8 cellular contexts compared by ENCODE assay signal in genomic region chr19:18848860-18849661, GRCh38. TPM values are rescaled to one million over a fixed set of nuclear protein-coding genes. Genes with fewer than 3 reads are reported as not detected.
A peak's percentile ranks its signal among the peaks of the same experiment; 100 is the strongest.
DNase-seq lines count a peak whose midpoint lies in the region; ATAC-seq and TF ChIP-seq lines count a peak whose summit lies in the region.

No MANE protein-coding gene starts in this region.

- TF ChIP-seq CTCF in Peyer's patch (IDR thresholded peaks at IDR 0.05), result no peak

- peak overlapping the region in 10 of 11 experiments; percentile 21 to 76 (median 59); a peak in 16 of 22 replicates for H3K27ac ChIP-seq in BLaER1 treated with 17β-estradiol and CSF1 and Interleukin-3, amounts not matched to agents 10 nM and 100 nM
- H3K27ac ChIP-seq in Peyer's patch (peak overlapping the region; percentile 46 to 68 (median 64)), muscle layer of duodenum (ENCODE audit: low read length) (peak overlapping the region; percentile 67)

- H3K4me2 ChIP-seq in BLaER1 treated with 17β-estradiol and CSF1 and Interleukin-3, amounts not matched to agents 10 nM and 100 nM, result peak overlapping the region; percentile 80 to 99 (median 92)

- H4K20me1 ChIP-seq in BLaER1 treated with 17β-estradiol and CSF1 and Interleukin-3, amounts not matched to agents 10 nM and 100 nM, result peaks cover 94 to 98% (median 98%) of the 10 kb centered on the region in 11 experiments

- TF ChIP-seq POLR2A in Peyer's patch (IDR thresholded peaks at IDR 0.05), result no peak

- H3K9ac ChIP-seq in BLaER1 treated with 17β-estradiol and CSF1 and Interleukin-3, amounts not matched to agents 10 nM and 100 nM, result peak overlapping the region; percentile 43 to 74 (median 61); a peak in 20 of 22 replicates
- H3K9ac ChIP-seq in endocrine pancreas (ENCODE audit: control insufficient read depth, insufficient read depth, low read length), result peak overlapping the region; percentile 31

- H3K36me3 ChIP-seq in BLaER1 treated with 17β-estradiol and CSF1 and Interleukin-3, amounts not matched to agents 10 nM and 100 nM, result peaks cover 60 to 91% (median 75%) of the 10 kb centered on the region in 11 experiments
- H3K36me3 ChIP-seq in Peyer's patch (peaks cover 0 to 56% (median 0%) of the 10 kb centered on the region in 3 donors), endocrine pancreas (ENCODE audit: control insufficient read depth, insufficient read depth, low read length) (peaks cover 9% of the 10 kb centered on the region), muscle layer of duodenum (ENCODE audit: control insufficient read depth in 1 of 2, insufficient read depth in 2 of 2, low read length in 2 of 2) (peaks cover 38 to 42% of the 10 kb centered on the region in 2 donors)

- peaks cover 60 to 72% (median 66%) of the 10 kb centered on the region in 10 experiments for H3K4me1 ChIP-seq in BLaER1 treated with 17β-estradiol and CSF1 and Interleukin-3, amounts not matched to agents 10 nM and 100 nM
- H3K4me1 ChIP-seq in Peyer's patch (peaks cover 0 to 39% (median 21%) of the 10 kb centered on the region in 4 donors), endocrine pancreas (ENCODE audit: control insufficient read depth, insufficient read depth, low read length) (no peaks in the 10 kb centered on the region), muscle layer of duodenum (ENCODE audit: control insufficient read depth in 1 of 2, insufficient read depth in 2 of 2, low read length in 2 of 2) (peaks cover 23 to 40% of the 10 kb centered on the region in 2 donors)

- DNase-seq in Peyer's patch (peak in 2 of 3 donors; percentile 57 to 71), NCI-H2107 treated with DMSO at 0.1 percent for 48 hours (lab: John Stamatoyannopoulos, UW; ENCODE audit: unreplicated experiment) (no peak)

- no peaks in the 10 kb centered on the region for H3K9me3 ChIP-seq in BLaER1 treated with 17β-estradiol and CSF1 and Interleukin-3, amounts not matched to agents 10 nM and 100 nM (replicated peaks in 1 of 11)
- no peaks in the 10 kb centered on the region for H3K9me3 ChIP-seq in Peyer's patch
- H3K9me3 ChIP-seq in endocrine pancreas (ENCODE audit: control insufficient read depth, low read length), result no peaks in the 10 kb centered on the region
- no peaks in the 10 kb centered on the region for H3K9me3 ChIP-seq in muscle layer of duodenum (ENCODE audit: control insufficient read depth in 1 of 2, low read length in 2 of 2)

- no peak for ATAC-seq in HG02884 (IDR thresholded peaks at IDR 0.05; ENCODE audit: unreplicated experiment)
- ATAC-seq in GM21423 (IDR thresholded peaks at IDR 0.05; ENCODE audit: unreplicated experiment), result no peak
- no peak for ATAC-seq in HG03095 (IDR thresholded peaks at IDR 0.05; ENCODE audit: unreplicated experiment)

- peak overlapping the region in 6 of 10 experiments; percentile 1 to 60 (median 32); a peak in 8 of 20 replicates for H3K4me3 ChIP-seq in BLaER1 treated with 17β-estradiol and CSF1 and Interleukin-3, amounts not matched to agents 10 nM and 100 nM
- H3K4me3 ChIP-seq in Peyer's patch, result no peak overlapping the region
- H3K4me3 ChIP-seq in endocrine pancreas (ENCODE audit: control insufficient read depth, insufficient read depth, low read length), result no peak overlapping the region
- H3K4me3 ChIP-seq in muscle layer of duodenum (ENCODE audit: low read depth in 1 of 2, low read length in 2 of 2), result peak overlapping the region in 1 of 2 donors; percentile 15

- no peaks in the 10 kb centered on the region for H3K27me3 ChIP-seq in BLaER1 treated with 17β-estradiol and CSF1 and Interleukin-3, amounts not matched to agents 10 nM and 100 nM
- H3K27me3 ChIP-seq in Peyer's patch (no peaks in the 10 kb centered on the region), endocrine pancreas (ENCODE audit: control insufficient read depth, insufficient read depth, low read length) (no peaks in the 10 kb centered on the region), muscle layer of duodenum (ENCODE audit: low read depth, low read length) (no peaks in the 10 kb centered on the region)

RNA-seq across cellular contexts. Expression of gene UPF1, which starts 17.3 kb away (rescaled TPM):
- total RNA-seq in Peyer's patch, result 100 to 1,000 TPM in 3 of 4 donors, 10 to 100 TPM in 1; 63.9 to 157 (median 127) TPM

RNA-seq across cellular contexts. Expression of gene CERS1, which starts 46.9 kb away (rescaled TPM):
- total RNA-seq in Peyer's patch, result not detected

RNA-seq across cellular contexts. Expression of gene COMP, which starts 58.0 kb away (rescaled TPM):
- under 1 TPM in 1 of 4 donors, not detected in 3; 0.40 TPM for total RNA-seq in Peyer's patch

Comparison
In these comparisons a context has a peak if more than half of its experiments do, and no peak if none do; other contexts are left out.
1. H3K4me3 ChIP-seq: peak in BLaER1 treated with 17β-estradiol and CSF1 and Interleukin-3, amounts not matched to agents 10 nM and 100 nM (6 of 10); none in Peyer's patch (0 of 4) and endocrine pancreas (single experiment).
2. Peak in every context shown above with its lines, with median percentiles within 50 percentile points of each other: H3K27ac ChIP-seq.